In the genomic region with DNA sequence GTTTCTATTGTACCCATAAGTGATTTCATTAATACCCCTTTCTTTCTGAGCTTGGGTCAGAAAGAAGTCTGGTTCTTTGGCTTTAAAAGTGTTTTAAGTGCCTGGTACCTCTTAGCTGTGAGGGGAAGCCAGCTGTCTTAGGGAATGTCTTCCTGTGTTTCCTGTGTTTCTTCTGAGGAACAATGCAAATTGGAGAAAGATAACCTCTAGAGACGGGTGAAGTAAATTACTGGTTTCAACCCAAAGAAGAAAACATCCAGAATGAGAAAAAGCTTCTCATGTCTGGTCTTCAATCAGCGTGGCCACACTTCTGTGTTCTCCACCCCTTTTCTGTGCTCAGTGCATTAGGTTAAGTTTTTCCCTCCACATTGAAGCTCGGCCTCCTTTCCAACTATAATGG, we compare ENCODE assay signal across 15 cellular contexts.
"Had no signal": no experiment of that assay in that cellular context is flagged by ENCODE, and none has a peak within 500 bp of the region (broad histone marks: within the 10 kb centered on the region; RNA-seq: fewer than 3 reads in every experiment).

No MANE protein-coding gene starts in this region.

- H3K4me3 ChIP-seq: gastrocnemius medialis, prostate gland, stomach had no signal

- H3K27ac ChIP-seq: parathyroid adenoma, prostate gland, stomach had no signal

- H3K27me3 ChIP-seq: gastrocnemius medialis, stomach had no signal

- H3K36me3 ChIP-seq: gastrocnemius medialis, prostate gland, stomach had no signal

- H3K4me1 ChIP-seq: gastrocnemius medialis, parathyroid adenoma, prostate gland had no signal

- H3K9ac ChIP-seq: parathyroid adenoma had no signal

- DNase-seq: cerebellar nuclear complex; gastrocnemius medialis; immature natural killer cell; mammary epithelial cell; naive thymus-derived CD4-positive, alpha-beta T cell; nephron progenitor cell; retina; small intestine; stimulated activated CD4-positive, alpha-beta T cell treated with anti-CD3 and anti-CD28 coated beads, Interleukin-12 subunit alpha, Interleukin-12 subunit beta, amount 100 ng/mL, for 4 hours; stimulated activated naive CD4-positive, alpha-beta T cell; stomach; trophoblast cell had no signal

- ATAC-seq: esophagus mucosa; gastrocnemius medialis; naive thymus-derived CD4-positive, alpha-beta T cell had no signal

- H3K9me3 ChIP-seq: gastrocnemius medialis, prostate gland had no signal
